Comparison of ENCODE assay signal across 8 cellular contexts in genomic region chr7:100220833-100221718, GRCh38.
DNase-seq lines count a peak whose midpoint lies in the region; ATAC-seq and TF ChIP-seq lines count a peak whose summit lies in the region.

No MANE protein-coding gene starts in this region.

- peaks cover 45% of the 10 kb centered on the region for H3K4me1 Mint-ChIP-seq in T-helper 2 cell treated with Interferon-gamma antibody and Interleukin-4, amounts not matched to agents 5 μg/mL and 100 μg/mL, for 36 hours (ENCODE audit: low read depth)
- H3K4me1 Mint-ChIP-seq in stimulated activated effector memory CD8-positive, alpha-beta T cell treated with anti-CD3 and anti-CD28 coated beads, Interleukin-12 subunit alpha, Interleukin-12 subunit beta, amount 100 ng/mL, for 72 hours = peaks cover 71% of the 10 kb centered on the region

- no peaks in the 10 kb centered on the region for H3K9me3 ChIP-seq in DND-41 (ENCODE audit: insufficient read depth, low read length, severe bottlenecking)

- H3K36me3 Mint-ChIP-seq in T-helper 2 cell treated with Interferon-gamma antibody and Interleukin-4, amounts not matched to agents 5 μg/mL and 100 μg/mL, for 36 hours (ENCODE audit: low read depth) = peaks cover 53% of the 10 kb centered on the region
- H3K36me3 Mint-ChIP-seq in stimulated activated effector memory CD8-positive, alpha-beta T cell treated with anti-CD3 and anti-CD28 coated beads, Interleukin-12 subunit alpha, Interleukin-12 subunit beta, amount 100 ng/mL, for 72 hours = peaks cover 65% of the 10 kb centered on the region

- H3K4me3 Mint-ChIP-seq in T-helper 2 cell treated with Interferon-gamma antibody and Interleukin-4, amounts not matched to agents 5 μg/mL and 100 μg/mL, for 36 hours = peak overlapping the region; percentile 97
- peak overlapping the region; percentile 95 for H3K4me3 Mint-ChIP-seq in stimulated activated effector memory CD8-positive, alpha-beta T cell treated with anti-CD3 and anti-CD28 coated beads, Interleukin-12 subunit alpha, Interleukin-12 subunit beta, amount 100 ng/mL, for 72 hours

- no peak overlapping the region for H2AFZ ChIP-seq in DND-41 (ENCODE audit: low read depth, low read length)

- H3K27ac Mint-ChIP-seq in T-helper 2 cell treated with Interferon-gamma antibody and Interleukin-4, amounts not matched to agents 5 μg/mL and 100 μg/mL, for 36 hours = peak overlapping the region; percentile 99
- peak overlapping the region; percentile 99 for H3K27ac Mint-ChIP-seq in stimulated activated effector memory CD8-positive, alpha-beta T cell treated with anti-CD3 and anti-CD28 coated beads, Interleukin-12 subunit alpha, Interleukin-12 subunit beta, amount 100 ng/mL, for 72 hours

- H3K9me3 Mint-ChIP-seq in T-helper 2 cell treated with Interferon-gamma antibody and Interleukin-4, amounts not matched to agents 5 μg/mL and 100 μg/mL, for 36 hours = no peaks in the 10 kb centered on the region
- H3K9me3 Mint-ChIP-seq in stimulated activated effector memory CD8-positive, alpha-beta T cell treated with anti-CD3 and anti-CD28 coated beads, Interleukin-12 subunit alpha, Interleukin-12 subunit beta, amount 100 ng/mL, for 72 hours = no peaks in the 10 kb centered on the region

- H3K9ac ChIP-seq in DND-41 (ENCODE audit: low read depth, low read length) = peak overlapping the region; percentile 39

- H3K27me3 Mint-ChIP-seq in T-helper 2 cell treated with Interferon-gamma antibody and Interleukin-4, amounts not matched to agents 5 μg/mL and 100 μg/mL, for 36 hours (ENCODE audit: low read depth) = no peaks in the 10 kb centered on the region

- H3K4me3 ChIP-seq in DND-41 (ENCODE audit: low read depth in 1 of 2, low read length in 2 of 2) = no peak overlapping the region

- peak overlapping the region; percentile 79 for H3K27ac ChIP-seq in DND-41 (ENCODE audit: low read length)

- peak; percentile 65 for ATAC-seq in DND-41 (ENCODE audit: insufficient read depth, low read depth)
- ATAC-seq in GM21737 (IDR thresholded peaks at IDR 0.05; ENCODE audit: unreplicated experiment) = peak; percentile 44
- peak; percentile 79 for ATAC-seq in stimulated activated effector memory CD8-positive, alpha-beta T cell treated with anti-CD3 and anti-CD28 coated beads, Interleukin-12 subunit alpha, Interleukin-12 subunit beta, amount 100 ng/mL, for 72 hours
- no peak for ATAC-seq in HG03442 (IDR thresholded peaks at IDR 0.05; ENCODE audit: unreplicated experiment)

- H3K36me3 ChIP-seq in DND-41 (ENCODE audit: insufficient read depth, low read length) = peaks cover 42% of the 10 kb centered on the region

- H3K79me2 ChIP-seq in DND-41 (ENCODE audit: insufficient read depth, low read length) = no peaks in the 10 kb centered on the region

- DNase-seq in DND-41 = peak; percentile 73
- peak; percentile 70 for DNase-seq in T-helper 2 cell treated with Interferon-gamma antibody and Interleukin-4, amounts not matched to agents 5 μg/mL and 100 μg/mL, for 36 hours (ENCODE audit: low spot score)
- peak; percentile 77 for DNase-seq in effector CD4-positive, alpha-beta T cell
- DNase-seq in stimulated activated effector memory CD8-positive, alpha-beta T cell treated with anti-CD3 and anti-CD28 coated beads, Interleukin-12 subunit alpha, Interleukin-12 subunit beta, amount 100 ng/mL, for 72 hours (ENCODE audit: low spot score in 2 of 2) = peak; percentile 39 to 84
- no peak for DNase-seq in UCSD-AML1 (lab: John Stamatoyannopoulos, UW; ENCODE audit: unreplicated experiment)
- DNase-seq in anterior cingulate cortex (lab: John Stamatoyannopoulos, UW) = no peak

- no peak overlapping the region for H3K4me2 ChIP-seq in DND-41 (ENCODE audit: insufficient read depth, low read length)

- H3K4me1 ChIP-seq in DND-41 (ENCODE audit: insufficient read depth, low read length) = peaks cover 28% of the 10 kb centered on the region

- no peaks in the 10 kb centered on the region for H3K27me3 ChIP-seq in DND-41 (ENCODE audit: insufficient read depth, low read length, poor library complexity)

- TF ChIP-seq CTCF in DND-41 (IDR thresholded peaks at IDR 0.05; ENCODE audit: borderline replicate concordance, extremely low read depth, low read length, poor library complexity, severe bottlenecking) = no peak

- no peaks in the 10 kb centered on the region; the same call in 1 of the 2 replicates for H4K20me1 ChIP-seq in DND-41 (ENCODE audit: insufficient read depth, low read length)

Comparison
In these comparisons a context has a peak if more than half of its experiments do, and no peak if none do; other contexts are left out.
1. DNase-seq: peak in DND-41 (single experiment), T-helper 2 cell treated with Interferon-gamma antibody and Interleukin-4, amounts not matched to agents 5 μg/mL and 100 μg/mL, for 36 hours (single experiment), effector CD4-positive, alpha-beta T cell (single experiment) and stimulated activated effector memory CD8-positive, alpha-beta T cell treated with anti-CD3 and anti-CD28 coated beads, Interleukin-12 subunit alpha, Interleukin-12 subunit beta, amount 100 ng/mL, for 72 hours (2 of 2); none in UCSD-AML1 (single experiment) and anterior cingulate cortex (0 of 58).